ENCODE assay signal across 13 cellular contexts in the genomic region with DNA sequence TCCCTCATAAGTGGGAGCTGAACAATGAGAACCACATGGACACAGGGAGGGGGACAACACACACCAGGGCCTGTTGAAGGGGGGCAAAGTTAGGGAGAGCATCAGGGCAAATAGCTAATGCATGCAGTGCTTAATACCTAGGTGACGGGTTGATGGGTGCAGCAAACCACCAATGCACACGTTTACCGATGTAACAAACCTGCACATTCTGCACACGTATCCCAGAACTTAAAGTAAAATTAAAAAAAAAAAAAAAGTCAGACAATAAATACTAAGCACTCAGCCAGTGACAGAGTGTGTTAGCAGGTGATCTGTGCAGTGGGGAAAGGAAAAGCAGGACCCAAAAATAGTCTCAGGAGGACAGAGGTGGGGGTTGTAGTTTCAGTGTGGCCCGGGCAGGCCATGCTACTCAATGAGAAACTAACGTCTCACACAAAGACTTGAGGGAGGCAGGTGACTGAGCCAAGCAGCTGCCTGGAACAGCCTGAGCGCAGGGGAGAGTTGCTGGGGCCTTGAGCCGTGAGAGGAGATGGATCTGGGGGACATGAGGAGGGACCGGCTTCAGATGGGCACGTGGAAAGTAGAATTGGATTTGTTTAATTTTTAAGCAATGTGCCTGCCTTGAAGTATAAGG. TPM values are rescaled to one million over a fixed set of nuclear protein-coding genes. Genes with fewer than 3 reads are reported as not detected.
A peak's percentile ranks its signal among the peaks of the same experiment; 100 is the strongest.
DNase-seq lines count a peak whose midpoint lies in the region; ATAC-seq and TF ChIP-seq lines count a peak whose summit lies in the region.
"Had no signal": no experiment of that assay in that cellular context is flagged by ENCODE, and none has a peak within 500 bp of the region (broad histone marks: within the 10 kb centered on the region; RNA-seq: fewer than 3 reads in every experiment).

No MANE protein-coding gene starts in this region.

- peak; percentile 38 for DNase-seq in osteocyte (ENCODE audit: extremely low spot score, unreplicated experiment)
- no peak for DNase-seq in NCI-H146 treated with DMSO at 0.1 percent for 48 hours (lab: John Stamatoyannopoulos, UW; ENCODE audit: unreplicated experiment)
- DNase-seq in activated gamma-delta T cell (lab: John Stamatoyannopoulos, UW): no peak
- DNase-seq in Calu3: no peak
- no peak for DNase-seq in Peyer's patch
- DNase-seq: H7, natural killer cell, NCI-H524 treated with DMSO at 0.1 percent for 48 hours had no signal

- no peaks in the 10 kb centered on the region for H3K27me3 ChIP-seq in Peyer's patch
- H3K27me3 ChIP-seq: SJSA1 had no signal

- TF ChIP-seq CTCF in osteocyte (IDR thresholded peaks at IDR 0.05) (no peak), Calu3 (IDR thresholded peaks at IDR 0.05; ENCODE audit: unreplicated experiment) (no peak), Peyer's patch (IDR thresholded peaks at IDR 0.05) (no peak)

- TF ChIP-seq POLR2A in Peyer's patch (IDR thresholded peaks at IDR 0.05): no peak

- no TSS peak for BruUV-seq in Calu3 (replicated peaks; lab: Mats Ljungman, UMichigan)

- H3K36me3 ChIP-seq in Peyer's patch: no peaks in the 10 kb centered on the region
- H3K36me3 ChIP-seq: SJSA1 had no signal

- no peak overlapping the region for H3K4me3 ChIP-seq in Peyer's patch
- H3K4me3 ChIP-seq: SJSA1 had no signal

- H3K27ac Mint-ChIP-seq in osteocyte (ENCODE audit: unreplicated experiment): no peak overlapping the region
- H3K27ac Mint-ChIP-seq in Calu3 (ENCODE audit: unreplicated experiment): no peak overlapping the region

- no peaks in the 10 kb centered on the region for H3K4me1 ChIP-seq in Peyer's patch

- H3K4me3 Mint-ChIP-seq in osteocyte (ENCODE audit: unreplicated experiment) (no peak overlapping the region), Calu3 (ENCODE audit: low read depth, unreplicated experiment) (no peak overlapping the region)
- H3K4me3 Mint-ChIP-seq: natural killer cell had no signal

- ATAC-seq in GM18868 (IDR thresholded peaks at IDR 0.05; ENCODE audit: unreplicated experiment) (peak; percentile 61), GM21529 (IDR thresholded peaks at IDR 0.05; ENCODE audit: unreplicated experiment) (peak; percentile 83), HG03354 (IDR thresholded peaks at IDR 0.05; ENCODE audit: poor library complexity, severe bottlenecking, unreplicated experiment) (peak; percentile 67)
- ATAC-seq: natural killer cell had no signal

- H3K4me1 Mint-ChIP-seq in osteocyte (ENCODE audit: unreplicated experiment): peaks cover 11% of the 10 kb centered on the region
- H3K4me1 Mint-ChIP-seq in Calu3 (ENCODE audit: low read depth, unreplicated experiment): peaks cover 15% of the 10 kb centered on the region

- H3K9me3 Mint-ChIP-seq in osteocyte (ENCODE audit: unreplicated experiment): no peaks in the 10 kb centered on the region
- H3K9me3 Mint-ChIP-seq in Calu3 (ENCODE audit: low read depth, unreplicated experiment): no peaks in the 10 kb centered on the region
- H3K9me3 Mint-ChIP-seq: natural killer cell had no signal

- H3K27ac ChIP-seq in Peyer's patch: no peak overlapping the region
- H3K27ac ChIP-seq: SJSA1, VCaP had no signal

- intact Hi-C loops in Calu3 (cut with micrococcal nuclease; ENCODE audit: unreplicated experiment): no loop called here

- CTCF ChIA-PET in Calu3 (lab: Charles Lee): no interaction called here

- H3K9me3 ChIP-seq in Peyer's patch: no peaks in the 10 kb centered on the region
- H3K9me3 ChIP-seq: SJSA1 had no signal

- H3K36me3 Mint-ChIP-seq in osteocyte (ENCODE audit: unreplicated experiment) (peaks cover 7% of the 10 kb centered on the region), Calu3 (ENCODE audit: insufficient read depth, unreplicated experiment) (no peaks in the 10 kb centered on the region)
- H3K36me3 Mint-ChIP-seq: natural killer cell had no signal

- H3K27me3 Mint-ChIP-seq in osteocyte (ENCODE audit: unreplicated experiment) (no peaks in the 10 kb centered on the region), Calu3 (ENCODE audit: unreplicated experiment) (peaks cover 62% of the 10 kb centered on the region)

RNA-seq across cellular contexts. Expression of gene ANKDD1A, which starts 18.4 kb away (rescaled TPM):
- total RNA-seq in osteocyte (4.6 and 5.7 TPM in 2 replicates), Calu3 (2022) (0.37 and 0.42 TPM in 2 replicates), Peyer's patch (10 to 100 TPM in 1 of 4 donors, 1 to 10 TPM in 3; 3.9 to 13.2 (median 5.3) TPM)

RNA-seq across cellular contexts. Expression of gene SPG21, which starts 59.6 kb away (rescaled TPM):
- total RNA-seq in osteocyte: 116 and 120 TPM in 2 replicates
- 104 TPM in 2 replicates for total RNA-seq in Calu3 (2022)
- 10 to 100 TPM; 65.6 to 85.0 (median 70.3) TPM for total RNA-seq in Peyer's patch
